In the genomic region with DNA sequence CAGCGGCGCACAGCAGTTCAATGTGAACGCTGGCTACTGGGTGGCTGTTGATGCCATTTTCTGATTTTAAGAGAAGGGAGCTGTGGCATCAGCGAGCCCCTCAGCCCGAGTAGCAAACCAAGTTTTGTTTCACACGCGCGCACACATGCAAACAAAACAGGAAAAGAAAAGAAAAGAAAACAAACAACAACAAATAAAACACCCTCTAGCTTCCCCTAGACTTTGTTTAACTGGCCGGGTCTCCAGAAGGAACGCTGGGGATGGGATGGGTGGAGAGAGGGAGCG, we compare ENCODE assay signal across 9 cellular contexts. TPM values are rescaled to one million over a fixed set of nuclear protein-coding genes. Genes with fewer than 3 reads are reported as not detected.
DNase-seq lines count a peak whose midpoint lies in the region; ATAC-seq and TF ChIP-seq lines count a peak whose summit lies in the region.
"Had no signal": no experiment of that assay in that cellular context is flagged by ENCODE, and none has a peak within 500 bp of the region (broad histone marks: within the 10 kb centered on the region; RNA-seq: fewer than 3 reads in every experiment).

No MANE protein-coding gene starts in this region.

- H3K4me3 ChIP-seq in A673 (ENCODE audit: low read depth, low read length, poor library complexity, severe bottlenecking): peak overlapping the region; percentile 63
- H3K4me3 ChIP-seq in HEK293 (ENCODE audit: low read depth, low read length): peak overlapping the region; percentile 67
- H3K4me3 ChIP-seq in dorsolateral prefrontal cortex: peak overlapping the region in 31 of 59 donors; percentile 2 to 58 (median 30)
- peak overlapping the region; percentile 50 for H3K4me3 ChIP-seq in neural cell (ENCODE audit: low read length)
- no peak overlapping the region for H3K4me3 ChIP-seq in SJCRH30

- TF ChIP-seq CTCF in A673 (conservative IDR thresholded peaks at IDR 0.05; ENCODE audit: low read depth, low read length) (no peak), HEK293 (tag by site-specific recombination; IDR thresholded peaks at IDR 0.05) (no peak), dorsolateral prefrontal cortex (IDR thresholded peaks at IDR 0.05 in 54 of 56, conservative IDR thresholded peaks at IDR 0.05 in 2 of 56; ENCODE audit: low read depth in 1 of 56, partially characterized antibody in 56 of 56) (no peak), neural cell (IDR thresholded peaks at IDR 0.05; ENCODE audit: poor library complexity, severe bottlenecking) (no peak), GM10266 (IDR thresholded peaks at IDR 0.05; ENCODE audit: control insufficient read depth, insufficient read depth, low read depth, missing control alignments) (no peak)

- H3K9me3 ChIP-seq in A673 (ENCODE audit: low read depth, low read length, poor library complexity, severe bottlenecking) (no peaks in the 10 kb centered on the region), HEK293 (ENCODE audit: control insufficient read depth, insufficient read depth, low read depth, low read length) (no peaks in the 10 kb centered on the region), neural cell (ENCODE audit: low read length) (no peaks in the 10 kb centered on the region), SJCRH30 (replicated peaks) (no peaks in the 10 kb centered on the region)

- no TSS peak for BruUV-seq in A673 (replicated peaks; lab: Mats Ljungman, UMichigan)

- no peaks in the 10 kb centered on the region for H3K9me2 ChIP-seq in neural cell (ENCODE audit: insufficient read depth, low read length)

- no peak for TF ChIP-seq RAD21 in neural cell (conservative IDR thresholded peaks at IDR 0.05)

- CTCF ChIA-PET in A673 (lab: Charles Lee) (no interaction called here), HEK293 (lab: Yijun Ruan, JAX) (interaction anchor here (1.9 kb wide), 1 partner anchor 12 kb away, joined by 6 read pairs; no protein-coding TSS in a partner anchor)

- no peaks in the 10 kb centered on the region for H3K79me2 ChIP-seq in neural cell (replicated peaks; ENCODE audit: insufficient read depth, low read length)

- H4K20me1 ChIP-seq in neural cell (ENCODE audit: insufficient read depth): no peaks in the 10 kb centered on the region

- intact Hi-C loops in A673 (cut with micrococcal nuclease; ENCODE audit: unreplicated experiment) (no loop called here), dorsolateral prefrontal cortex (cut with DNase I) (loop anchor here (10.0 kb wide), 2 partner anchors 137 to 933 kb away; a partner anchor contains a TSS)

- POLR2A ChIA-PET in A673 (lab: Charles Lee; ENCODE audit: low non-redundant PET): no interaction called here
- POLR2A ChIA-PET in HEK293 (lab: Yijun Ruan, JAX): interaction anchor here (1.0 to 1.9 kb wide), 2 partner anchors 12 to 109 kb away, joined by 3 read pairs; no protein-coding TSS in a partner anchor

- H2AFZ ChIP-seq in neural cell (ENCODE audit: low read depth, low read length): no peak overlapping the region

- ATAC-seq in GM21360 (IDR thresholded peaks at IDR 0.05; ENCODE audit: unreplicated experiment) (no peak), GM18861 (IDR thresholded peaks at IDR 0.05; ENCODE audit: unreplicated experiment) (no peak)

- no peak for TF ChIP-seq EP300 in neural cell (conservative IDR thresholded peaks at IDR 0.05; ENCODE audit: poor library complexity, severe bottlenecking)

- no peak overlapping the region for H3K9ac ChIP-seq in neural cell (ENCODE audit: low read length)

- H3K36me3 ChIP-seq in A673 (ENCODE audit: insufficient read depth, low read length, poor library complexity, severe bottlenecking) (peaks cover 22% of the 10 kb centered on the region), HEK293 (ENCODE audit: control insufficient read depth in 2 of 2, insufficient read depth in 1 of 2, low read length in 2 of 2) (peaks cover 15 to 26% of the 10 kb centered on the region in 2 experiments; a peak in 2 of 3 replicates), neural cell (ENCODE audit: insufficient read depth, low read length) (no peaks in the 10 kb centered on the region), SJCRH30 (no peaks in the 10 kb centered on the region)

- H3F3A ChIP-seq in neural cell (ENCODE audit: insufficient read depth, low read length, poor library complexity, severe bottlenecking): no peaks in the 10 kb centered on the region

- H3K27ac ChIP-seq in A673 (ENCODE audit: low read depth, low read length, poor library complexity, severe bottlenecking) (peak overlapping the region; percentile 82), HEK293 (ENCODE audit: extremely low read depth, low read depth, low read length) (peak overlapping the region; percentile 72), dorsolateral prefrontal cortex (no peak overlapping the region), neural cell (ENCODE audit: low read length) (no peak overlapping the region), SJCRH30 (no peak overlapping the region)

- H3K4me2 ChIP-seq in neural cell (ENCODE audit: low read length): no peak overlapping the region

- H3K4me1 ChIP-seq in A673 (ENCODE audit: insufficient read depth, low read length, poor library complexity, severe bottlenecking) (peaks cover 27% of the 10 kb centered on the region), HEK293 (ENCODE audit: control insufficient read depth, insufficient read depth, low read length) (peaks cover 15% of the 10 kb centered on the region), SJCRH30 (no peaks in the 10 kb centered on the region)

- no peaks in the 10 kb centered on the region for H3K27me3 ChIP-seq in A673 (replicated peaks; ENCODE audit: insufficient read depth, low read depth, low read length, poor library complexity)
- peaks cover 53 to 100% (median 100%) of the 10 kb centered on the region in 45 donors for H3K27me3 ChIP-seq in dorsolateral prefrontal cortex
- peaks cover 100% of the 10 kb centered on the region for H3K27me3 ChIP-seq in neural cell (ENCODE audit: insufficient read depth, low read depth, low read length)
- no peaks in the 10 kb centered on the region for H3K27me3 ChIP-seq in SJCRH30

- DNase-seq in A673 (ENCODE audit: low spot score) (no peak), dorsolateral prefrontal cortex (no peak), SJCRH30 (no peak), GM10266 (ENCODE audit: extremely low spot score) (no peak)

TF ChIP-seq in HEK293, 187 proteins besides CTCF, POLR2A, EP300 and RAD21 (continues in another document):
- TF ChIP-seq, protein P1, sequence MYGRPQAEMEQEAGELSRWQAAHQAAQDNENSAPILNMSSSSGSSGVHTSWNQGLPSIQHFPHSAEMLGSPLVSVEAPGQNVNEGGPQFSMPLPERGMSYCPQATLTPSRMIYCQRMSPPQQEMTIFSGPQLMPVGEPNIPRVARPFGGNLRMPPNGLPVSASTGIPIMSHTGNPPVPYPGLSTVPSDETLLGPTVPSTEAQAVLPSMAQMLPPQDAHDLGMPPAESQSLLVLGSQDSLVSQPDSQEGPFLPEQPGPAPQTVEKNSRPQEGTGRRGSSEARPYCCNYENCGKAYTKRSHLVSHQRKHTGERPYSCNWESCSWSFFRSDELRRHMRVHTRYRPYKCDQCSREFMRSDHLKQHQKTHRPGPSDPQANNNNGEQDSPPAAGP (tag by site-specific recombination; IDR thresholded peaks at IDR 0.05): 0 out of 2 replicates have a peak, but pooled peaks have one; percentile 12
- peak; percentile 56 for TF ChIP-seq ZNF335 (tag by site-specific recombination; conservative IDR thresholded peaks at IDR 0.05)
- no peak for TF ChIP-seq ZNF48 (tag by site-specific recombination; IDR thresholded peaks at IDR 0.05)
- TF ChIP-seq SCRT1 (tag by site-specific recombination; IDR thresholded peaks at IDR 0.05; ENCODE audit: borderline replicate concordance): 0 out of 2 replicates have a peak, but pooled peaks have one; percentile 11
- TF ChIP-seq, protein P2, sequence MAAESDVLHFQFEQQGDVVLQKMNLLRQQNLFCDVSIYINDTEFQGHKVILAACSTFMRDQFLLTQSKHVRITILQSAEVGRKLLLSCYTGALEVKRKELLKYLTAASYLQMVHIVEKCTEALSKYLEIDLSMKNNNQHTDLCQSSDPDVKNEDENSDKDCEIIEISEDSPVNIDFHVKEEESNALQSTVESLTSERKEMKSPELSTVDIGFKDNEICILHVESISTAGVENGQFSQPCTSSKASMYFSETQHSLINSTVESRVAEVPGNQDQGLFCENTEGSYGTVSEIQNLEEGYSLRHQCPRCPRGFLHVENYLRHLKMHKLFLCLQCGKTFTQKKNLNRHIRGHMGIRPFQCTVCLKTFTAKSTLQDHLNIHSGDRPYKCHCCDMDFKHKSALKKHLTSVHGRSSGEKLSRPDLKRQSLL (tag by site-specific recombination; IDR thresholded peaks at IDR 0.05): peak; percentile 73; the same call in 1 of the 2 replicates

TF ChIP-seq in neural cell, 6 proteins besides CTCF, POLR2A, EP300 and RAD21 (continues in another document):
- TF ChIP-seq, protein P3, sequence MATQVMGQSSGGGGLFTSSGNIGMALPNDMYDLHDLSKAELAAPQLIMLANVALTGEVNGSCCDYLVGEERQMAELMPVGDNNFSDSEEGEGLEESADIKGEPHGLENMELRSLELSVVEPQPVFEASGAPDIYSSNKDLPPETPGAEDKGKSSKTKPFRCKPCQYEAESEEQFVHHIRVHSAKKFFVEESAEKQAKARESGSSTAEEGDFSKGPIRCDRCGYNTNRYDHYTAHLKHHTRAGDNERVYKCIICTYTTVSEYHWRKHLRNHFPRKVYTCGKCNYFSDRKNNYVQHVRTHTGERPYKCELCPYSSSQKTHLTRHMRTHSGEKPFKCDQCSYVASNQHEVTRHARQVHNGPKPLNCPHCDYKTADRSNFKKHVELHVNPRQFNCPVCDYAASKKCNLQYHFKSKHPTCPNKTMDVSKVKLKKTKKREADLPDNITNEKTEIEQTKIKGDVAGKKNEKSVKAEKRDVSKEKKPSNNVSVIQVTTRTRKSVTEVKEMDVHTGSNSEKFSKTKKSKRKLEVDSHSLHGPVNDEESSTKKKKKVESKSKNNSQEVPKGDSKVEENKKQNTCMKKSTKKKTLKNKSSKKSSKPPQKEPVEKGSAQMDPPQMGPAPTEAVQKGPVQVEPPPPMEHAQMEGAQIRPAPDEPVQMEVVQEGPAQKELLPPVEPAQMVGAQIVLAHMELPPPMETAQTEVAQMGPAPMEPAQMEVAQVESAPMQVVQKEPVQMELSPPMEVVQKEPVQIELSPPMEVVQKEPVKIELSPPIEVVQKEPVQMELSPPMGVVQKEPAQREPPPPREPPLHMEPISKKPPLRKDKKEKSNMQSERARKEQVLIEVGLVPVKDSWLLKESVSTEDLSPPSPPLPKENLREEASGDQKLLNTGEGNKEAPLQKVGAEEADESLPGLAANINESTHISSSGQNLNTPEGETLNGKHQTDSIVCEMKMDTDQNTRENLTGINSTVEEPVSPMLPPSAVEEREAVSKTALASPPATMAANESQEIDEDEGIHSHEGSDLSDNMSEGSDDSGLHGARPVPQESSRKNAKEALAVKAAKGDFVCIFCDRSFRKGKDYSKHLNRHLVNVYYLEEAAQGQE (IDR thresholded peaks at IDR 0.05; ENCODE audit: borderline replicate concordance): no peak
- TF ChIP-seq MXI1 (conservative IDR thresholded peaks at IDR 0.05; ENCODE audit: poor library complexity, severe bottlenecking) (no peak), TAF1 (IDR thresholded peaks at IDR 0.05; ENCODE audit: low read depth) (no peak), EZH2 (IDR thresholded peaks at IDR 0.05; ENCODE audit: borderline replicate concordance, insufficient read depth, low read length, poor library complexity, severe bottlenecking) (no peak), SMC3 (conservative IDR thresholded peaks at IDR 0.05; ENCODE audit: poor library complexity) (no peak)

RNA-seq across cellular contexts. Expression of a gene that starts 0.5 kb away (rescaled TPM):
- total RNA-seq in A673 (2021) (23.4 and 26.2 TPM in 2 replicates), dorsolateral prefrontal cortex (under 1 TPM in 7 of 120 experiments, not detected in 113; 0.08 to 0.76 (median 0.35) TPM)
- polyA plus RNA-seq in neural cell: not detected in 2 replicates
- polyA minus RNA-seq in neural cell: not detected in 2 replicates
- total RNA-seq in SJCRH30 (2014; rRNA removed; shearing (Covaris generic)): not detected in 2 replicates
- total RNA-seq: mesenteric fat pad had no signal

Comparison
In these comparisons a context has a peak if more than half of its experiments do, and no peak if none do; other contexts are left out.
1. H3K27ac ChIP-seq: peak in A673 (single experiment) and HEK293 (single experiment); none in dorsolateral prefrontal cortex (0 of 59), neural cell (single experiment) and SJCRH30 (single experiment).
2. RNA of a gene that starts 0.5 kb away (total RNA-seq): 23.4 to 26.2 TPM in A673; 0.08 to 0.76 TPM in dorsolateral prefrontal cortex and not detected in SJCRH30; every median in the first group is over 10 times any median in the second.